In the genomic region with DNA sequence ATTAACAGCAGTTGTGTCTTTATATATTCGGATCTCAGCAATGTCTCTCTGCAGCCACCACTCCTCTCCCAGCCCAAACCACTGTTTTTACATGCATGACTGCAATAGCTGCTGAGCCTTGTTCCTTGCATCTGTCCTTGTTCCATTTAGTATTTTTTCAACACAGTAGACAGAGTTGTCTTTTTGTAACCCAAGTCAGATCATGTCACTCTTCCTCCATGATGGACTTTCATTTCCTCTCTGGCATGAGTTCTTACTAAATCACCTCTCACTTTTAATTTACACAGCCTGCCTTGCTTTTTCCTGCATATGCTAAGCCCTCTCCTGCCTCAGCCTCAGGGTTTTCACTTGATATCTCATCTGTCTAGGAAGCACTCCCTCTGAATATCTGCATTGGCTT, we compare ENCODE assay signal across 30 cellular contexts.
DNase-seq lines count a peak whose midpoint lies in the region; ATAC-seq, FAIRE-seq and TF ChIP-seq lines count a peak whose summit lies in the region.
"Had no signal": no experiment of that assay in that cellular context is flagged by ENCODE, and none has a peak within 500 bp of the region (broad histone marks: within the 10 kb centered on the region; RNA-seq: fewer than 3 reads in every experiment).

No MANE protein-coding gene starts in this region.

- no peak overlapping the region for H3K4me2 ChIP-seq in GM23338
- H3K4me2 ChIP-seq: SK-N-SH had no signal

- H3K4me3 ChIP-seq in GM23338: no peak overlapping the region
- H3K4me3 ChIP-seq: gastroesophageal sphincter, left lung, psoas muscle, transverse colon had no signal

- H3K4me1 Mint-ChIP-seq in GM23338 (peaks cover 8% of the 10 kb centered on the region), mesothelial cell of epicardium (peaks cover 23% of the 10 kb centered on the region)
- H3K4me1 Mint-ChIP-seq: activated naive CD4-positive, alpha-beta T cell treated with anti-CD3 and anti-CD28 coated beads, Interleukin-2, amount 50 U/mL, for 24 hours; B cell had no signal

- H3K36me3 Mint-ChIP-seq in GM23338 (ENCODE audit: low read depth) (no peaks in the 10 kb centered on the region), mesothelial cell of epicardium (peaks cover 7% of the 10 kb centered on the region)
- H3K36me3 Mint-ChIP-seq: activated naive CD4-positive, alpha-beta T cell treated with anti-CD3 and anti-CD28 coated beads, Interleukin-2, amount 50 U/mL, for 24 hours had no signal

- H3K27me3 Mint-ChIP-seq in GM23338 (ENCODE audit: insufficient read depth, low read depth, poor library complexity) (no peaks in the 10 kb centered on the region), mesothelial cell of epicardium (ENCODE audit: low read depth) (no peaks in the 10 kb centered on the region)
- H3K27me3 Mint-ChIP-seq: activated CD8-positive, alpha-beta T cell treated with anti-CD3 and anti-CD28 coated beads for 36 hours; activated naive CD4-positive, alpha-beta T cell treated with anti-CD3 and anti-CD28 coated beads, Interleukin-2, amount 50 U/mL, for 24 hours; B cell had no signal

- no peaks in the 10 kb centered on the region for H3K27me3 ChIP-seq in GM23338 (ENCODE audit: insufficient read depth)
- H3K27me3 ChIP-seq: gastroesophageal sphincter, left lung, neutrophil, transverse colon had no signal

- no peaks in the 10 kb centered on the region for H4K20me1 ChIP-seq in GM23338 (replicated peaks; ENCODE audit: insufficient read depth)

- no peak overlapping the region; the same call in 1 of the 2 replicates for H2AFZ ChIP-seq in GM23338

- FAIRE-seq in GM12892 (lab: Jason Lieb, UNC): no peak
- FAIRE-seq: H1 had no signal

- DNase-seq in GM23338 (ENCODE audit: low spot score) (no peak), NOMO-1 treated with dmso at 0.1 percent for 144 hours (lab: John Stamatoyannopoulos, UW; ENCODE audit: unreplicated experiment) (peak; percentile 39), mesothelial cell of epicardium (ENCODE audit: low spot score in 2 of 2, unreplicated experiment in 2 of 2) (no peak), GM12892 (ENCODE audit: insufficient read length) (no peak), DMS 273 (lab: John Stamatoyannopoulos, UW; ENCODE audit: unreplicated experiment) (no peak)
- no peak for DNase-seq in stimulated activated CD4-positive, alpha-beta T cell treated with anti-CD3 and anti-CD28 coated beads, Interleukin-2, amount 100 ng/mL, for 48 hours
- DNase-seq: activated CD4-positive, alpha-beta T cell treated with anti-CD3 and anti-CD28 coated beads for 1 hour; activated CD8-positive, alpha-beta T cell treated with anti-CD3 and anti-CD28 coated beads for 36 hours; amygdala; hippocampal formation; left lung; mesendoderm; NCI-H1436 treated with DMSO at 0.1 percent for 48 hours; NCI-H2107; NCI-H446 treated with DMSO at 0.1 percent for 48 hours; NK-92 treated with Interleukin-12 subunit alpha and Interleukin-12 subunit beta, amount 100 ng/mL, for 24 hours; psoas muscle; SK-N-SH; stimulated activated CD8-positive, alpha-beta memory T cell treated with anti-CD3 and anti-CD28 coated beads, Interleukin-4, amount 100 ng/mL, for 48 hours; transverse colon had no signal

- H3K27ac ChIP-seq in 22Rv1 (peak overlapping the region; percentile 41), GM23338 (ENCODE audit: low read depth) (no peak overlapping the region)
- H3K27ac ChIP-seq: gastroesophageal sphincter, left lung, neutrophil, psoas muscle, RWPE1, transverse colon had no signal

- no peaks in the 10 kb centered on the region for H3K9me3 Mint-ChIP-seq in GM23338
- peaks cover 14% of the 10 kb centered on the region for H3K9me3 Mint-ChIP-seq in mesothelial cell of epicardium
- H3K9me3 Mint-ChIP-seq: activated CD8-positive, alpha-beta T cell treated with anti-CD3 and anti-CD28 coated beads for 36 hours; activated T-helper 2 cell treated with anti-CD3 and anti-CD28 coated beads, Interferon-gamma antibody, Interleukin-2, Interleukin-4, amounts not matched to agents 10 μg/mL and 5 μg/mL and 100 μg/mL, durations not matched to agents 14 hours and 24 hours and 36 hours; T-helper 1 cell treated with Interleukin-12 subunit alpha and Interleukin-12 subunit beta and Interleukin-4 antibody, amounts not matched to agents 30 μg/mL and 1 μg/mL, for 36 hours had no signal

- H3K79me2 ChIP-seq in GM23338 (replicated peaks; ENCODE audit: insufficient read depth): no peaks in the 10 kb centered on the region

- H3K4me3 Mint-ChIP-seq in GM23338: no peak overlapping the region
- H3K4me3 Mint-ChIP-seq in mesothelial cell of epicardium: no peak overlapping the region
- H3K4me3 Mint-ChIP-seq: activated CD8-positive, alpha-beta T cell treated with anti-CD3 and anti-CD28 coated beads for 36 hours; activated naive CD4-positive, alpha-beta T cell treated with anti-CD3 and anti-CD28 coated beads, Interleukin-2, amount 50 U/mL, for 24 hours; B cell; T-helper 1 cell treated with Interleukin-12 subunit alpha and Interleukin-12 subunit beta and Interleukin-4 antibody, amounts not matched to agents 30 μg/mL and 1 μg/mL, for 36 hours had no signal

- ATAC-seq in GM23338 (no peak), GM21737 (IDR thresholded peaks at IDR 0.05; ENCODE audit: unreplicated experiment) (no peak)
- ATAC-seq: activated CD8-positive, alpha-beta T cell treated with anti-CD3 and anti-CD28 coated beads for 36 hours; gastroesophageal sphincter; left lung; psoas muscle had no signal

- no peak for TF ChIP-seq POLR2A in GM12892 (IDR thresholded peaks at IDR 0.05; ENCODE audit: low read depth, low read length)

- H3K27ac Mint-ChIP-seq in GM23338 (peak overlapping the region; percentile 11; the same call in 1 of the 2 replicates), mesothelial cell of epicardium (peak overlapping the region; percentile 39)
- H3K27ac Mint-ChIP-seq: activated CD8-positive, alpha-beta T cell treated with anti-CD3 and anti-CD28 coated beads for 36 hours; activated naive CD4-positive, alpha-beta T cell treated with anti-CD3 and anti-CD28 coated beads, Interleukin-2, amount 50 U/mL, for 24 hours; activated T-helper 2 cell treated with anti-CD3 and anti-CD28 coated beads, Interferon-gamma antibody, Interleukin-2, Interleukin-4, amounts not matched to agents 10 μg/mL and 5 μg/mL and 100 μg/mL, durations not matched to agents 14 hours and 24 hours and 36 hours; B cell; T-helper 1 cell treated with Interleukin-12 subunit alpha and Interleukin-12 subunit beta and Interleukin-4 antibody, amounts not matched to agents 30 μg/mL and 1 μg/mL, for 36 hours had no signal

- no peaks in the 10 kb centered on the region for H3F3A ChIP-seq in GM23338 (replicated peaks; ENCODE audit: low read depth)

- no peaks in the 10 kb centered on the region for H3K9me2 ChIP-seq in GM23338 (ENCODE audit: insufficient read depth)
- H3K9me2 ChIP-seq: SK-N-SH had no signal

- H3K36me3 ChIP-seq in GM23338 (ENCODE audit: insufficient read depth): no peaks in the 10 kb centered on the region
- H3K36me3 ChIP-seq: gastroesophageal sphincter, left lung, neutrophil, transverse colon had no signal

- TF ChIP-seq CTCF in 22Rv1 (IDR thresholded peaks at IDR 0.05): no peak
- no peak for TF ChIP-seq CTCF in GM23338 (conservative IDR thresholded peaks at IDR 0.05; ENCODE audit: low read depth in 2 of 2)
- TF ChIP-seq CTCF in mesothelial cell of epicardium (IDR thresholded peaks at IDR 0.05; ENCODE audit: unreplicated experiment): no peak

- no peaks in the 10 kb centered on the region for H3K4me1 ChIP-seq in GM23338 (ENCODE audit: insufficient read depth)
- H3K4me1 ChIP-seq: gastroesophageal sphincter, left lung, psoas muscle had no signal

TF ChIP-seq in GM23338, 12 proteins besides CTCF, POLR2A, EP300 and RAD21:
- TF ChIP-seq, protein P1, sequence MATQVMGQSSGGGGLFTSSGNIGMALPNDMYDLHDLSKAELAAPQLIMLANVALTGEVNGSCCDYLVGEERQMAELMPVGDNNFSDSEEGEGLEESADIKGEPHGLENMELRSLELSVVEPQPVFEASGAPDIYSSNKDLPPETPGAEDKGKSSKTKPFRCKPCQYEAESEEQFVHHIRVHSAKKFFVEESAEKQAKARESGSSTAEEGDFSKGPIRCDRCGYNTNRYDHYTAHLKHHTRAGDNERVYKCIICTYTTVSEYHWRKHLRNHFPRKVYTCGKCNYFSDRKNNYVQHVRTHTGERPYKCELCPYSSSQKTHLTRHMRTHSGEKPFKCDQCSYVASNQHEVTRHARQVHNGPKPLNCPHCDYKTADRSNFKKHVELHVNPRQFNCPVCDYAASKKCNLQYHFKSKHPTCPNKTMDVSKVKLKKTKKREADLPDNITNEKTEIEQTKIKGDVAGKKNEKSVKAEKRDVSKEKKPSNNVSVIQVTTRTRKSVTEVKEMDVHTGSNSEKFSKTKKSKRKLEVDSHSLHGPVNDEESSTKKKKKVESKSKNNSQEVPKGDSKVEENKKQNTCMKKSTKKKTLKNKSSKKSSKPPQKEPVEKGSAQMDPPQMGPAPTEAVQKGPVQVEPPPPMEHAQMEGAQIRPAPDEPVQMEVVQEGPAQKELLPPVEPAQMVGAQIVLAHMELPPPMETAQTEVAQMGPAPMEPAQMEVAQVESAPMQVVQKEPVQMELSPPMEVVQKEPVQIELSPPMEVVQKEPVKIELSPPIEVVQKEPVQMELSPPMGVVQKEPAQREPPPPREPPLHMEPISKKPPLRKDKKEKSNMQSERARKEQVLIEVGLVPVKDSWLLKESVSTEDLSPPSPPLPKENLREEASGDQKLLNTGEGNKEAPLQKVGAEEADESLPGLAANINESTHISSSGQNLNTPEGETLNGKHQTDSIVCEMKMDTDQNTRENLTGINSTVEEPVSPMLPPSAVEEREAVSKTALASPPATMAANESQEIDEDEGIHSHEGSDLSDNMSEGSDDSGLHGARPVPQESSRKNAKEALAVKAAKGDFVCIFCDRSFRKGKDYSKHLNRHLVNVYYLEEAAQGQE (IDR thresholded peaks at IDR 0.05; ENCODE audit: unreplicated experiment): no peak
- TF ChIP-seq EZH2phosphoT487 (IDR thresholded peaks at IDR 0.05; ENCODE audit: unreplicated experiment) (no peak), JUNB (IDR thresholded peaks at IDR 0.05; ENCODE audit: unreplicated experiment) (no peak)
